7 cellular contexts compared by ENCODE assay signal in genomic region chr1:60978421-60979357, GRCh38.
DNase-seq lines count a peak whose midpoint lies in the region; FAIRE-seq and TF ChIP-seq lines count a peak whose summit lies in the region.

No MANE protein-coding gene starts in this region.

- H3K9me2 ChIP-seq in GM23248 (ENCODE audit: insufficient read depth) (no peaks in the 10 kb centered on the region), Karpas-422 (replicated peaks; ENCODE audit: insufficient read depth, low read length) (no peaks in the 10 kb centered on the region)

- no peaks in the 10 kb centered on the region for H3K9me3 ChIP-seq in GM23248 (ENCODE audit: low read depth)
- no peaks in the 10 kb centered on the region for H3K9me3 ChIP-seq in Karpas-422 (ENCODE audit: low read length)
- no peaks in the 10 kb centered on the region for H3K9me3 ChIP-seq in small intestine (ENCODE audit: control insufficient read depth, low read depth)

- H3K4me1 ChIP-seq in GM23248 (ENCODE audit: insufficient read depth) (no peaks in the 10 kb centered on the region), Karpas-422 (ENCODE audit: low read length) (peaks cover 4% of the 10 kb centered on the region; the same call in 1 of the 2 replicates), small intestine (ENCODE audit: control insufficient read depth in 2 of 2, insufficient read depth in 1 of 2, low read depth in 1 of 2, low read length in 1 of 2) (no peaks in the 10 kb centered on the region)

- H3K4me2 ChIP-seq in GM23248 (ENCODE audit: unreplicated experiment) (no peak overlapping the region), Karpas-422 (ENCODE audit: low read depth, low read length, poor library complexity, severe bottlenecking) (no peak overlapping the region)

- H3K79me2 ChIP-seq in GM23248 (ENCODE audit: insufficient read depth) (no peaks in the 10 kb centered on the region), Karpas-422 (ENCODE audit: low read length) (no peaks in the 10 kb centered on the region)

- in situ Hi-C loops in GM23248 (cut with MboI): loop anchor here (10.0 kb wide), 3 partner anchors 376 to 866 kb away; no protein-coding TSS in a partner anchor

- CTCF ChIA-PET in activated CD4-positive, alpha-beta T cell treated with anti-CD3 and anti-CD28 coated beads, Interleukin-2, amount 10 ng/mL, durations not matched to agents 7 days and 5 days (lab: Charles Lee): interaction anchor here (0.7 to 3.3 kb wide), 7 partner anchors 11 to 473 kb away, joined by 3 to 10 read pairs (median 4); no protein-coding TSS in a partner anchor

- no peak overlapping the region for H3K27ac Mint-ChIP-seq in activated CD4-positive, alpha-beta T cell treated with anti-CD3 and anti-CD28 coated beads, Interleukin-2, amount 10 ng/mL, durations not matched to agents 7 days and 5 days

- H4K20me1 ChIP-seq in GM23248 (ENCODE audit: insufficient read depth): no peaks in the 10 kb centered on the region
- H4K20me1 ChIP-seq in Karpas-422 (ENCODE audit: insufficient read depth, low read depth, low read length): no peaks in the 10 kb centered on the region

- WGBS in GM23248 (ENCODE audit: low coverage in 1 of 2, low lambda C conversion rate in 2 of 2, missing lambda C conversion rate in 2 of 2), 2 experiments: 59 to 66% methylated on average over 4 of the region's 4 CpGs
- 52 to 67% (median 55%) methylated on average over 4 of the region's 4 CpGs for WGBS in small intestine, 3 donors

- H3K4me3 ChIP-seq in GM12865 (ENCODE audit: low read depth, low read length) (no peak overlapping the region), GM23248 (no peak overlapping the region), Karpas-422 (ENCODE audit: low read length) (no peak overlapping the region), small intestine (ENCODE audit: low read depth in 1 of 2, low read length in 2 of 2) (no peak overlapping the region)

- peaks cover 3% of the 10 kb centered on the region for H3K27me3 Mint-ChIP-seq in activated CD4-positive, alpha-beta T cell treated with anti-CD3 and anti-CD28 coated beads, Interleukin-2, amount 10 ng/mL, durations not matched to agents 7 days and 5 days

- FAIRE-seq in small intestine (lab: Jason Lieb, UNC): no peak

- DNase-seq in GM12865 (ENCODE audit: low read depth): peak; percentile 56
- peak; percentile 58 for DNase-seq in GM23248
- peak; percentile 84 for DNase-seq in Karpas-422
- DNase-seq in activated CD4-positive, alpha-beta T cell treated with anti-CD3 and anti-CD28 coated beads, Interleukin-2, amount 10 ng/mL, durations not matched to agents 7 days and 5 days: peak; percentile 20
- DNase-seq in fibroblast of peridontal ligament (ENCODE audit: extremely low read depth): peak; percentile 66
- DNase-seq in small intestine: peak; percentile 50
- no peak for DNase-seq in NCI-H1436 (lab: John Stamatoyannopoulos, UW)

- POLR2A ChIA-PET in activated CD4-positive, alpha-beta T cell treated with anti-CD3 and anti-CD28 coated beads, Interleukin-2, amount 10 ng/mL, durations not matched to agents 7 days and 5 days (lab: Charles Lee): no interaction called here

- H3K4me3 Mint-ChIP-seq in activated CD4-positive, alpha-beta T cell treated with anti-CD3 and anti-CD28 coated beads, Interleukin-2, amount 10 ng/mL, durations not matched to agents 7 days and 5 days: no peak overlapping the region

- no peak overlapping the region for H3K27ac ChIP-seq in GM23248
- H3K27ac ChIP-seq in Karpas-422 (ENCODE audit: low read length): no peak overlapping the region
- H3K27ac ChIP-seq in small intestine (ENCODE audit: low read depth in 1 of 2, low read length in 1 of 2): no peak overlapping the region

- TF ChIP-seq CTCF in GM12865 (IDR thresholded peaks at IDR 0.05; ENCODE audit: insufficient read depth, low read depth, low read length, missing control alignments): peak; percentile 67

- no peaks in the 10 kb centered on the region for H3K36me3 Mint-ChIP-seq in activated CD4-positive, alpha-beta T cell treated with anti-CD3 and anti-CD28 coated beads, Interleukin-2, amount 10 ng/mL, durations not matched to agents 7 days and 5 days (ENCODE audit: low read depth)

- H3K27me3 ChIP-seq in GM23248 (replicated peaks; ENCODE audit: insufficient read depth) (no peaks in the 10 kb centered on the region), Karpas-422 (ENCODE audit: low read length) (no peaks in the 10 kb centered on the region), small intestine (ENCODE audit: control insufficient read depth in 2 of 2, insufficient read depth in 2 of 2, low read length in 2 of 2) (no peaks in the 10 kb centered on the region)

- H2AFZ ChIP-seq in GM23248: no peak overlapping the region
- H2AFZ ChIP-seq in Karpas-422 (ENCODE audit: low read length): no peak overlapping the region

- no peaks in the 10 kb centered on the region for H3K9me3 Mint-ChIP-seq in activated CD4-positive, alpha-beta T cell treated with anti-CD3 and anti-CD28 coated beads, Interleukin-2, amount 10 ng/mL, durations not matched to agents 7 days and 5 days

- H3K4me1 Mint-ChIP-seq in activated CD4-positive, alpha-beta T cell treated with anti-CD3 and anti-CD28 coated beads, Interleukin-2, amount 10 ng/mL, durations not matched to agents 7 days and 5 days: no peaks in the 10 kb centered on the region

- no peaks in the 10 kb centered on the region for H3F3A ChIP-seq in GM23248 (ENCODE audit: insufficient read depth)

- no peak overlapping the region for H3K9ac ChIP-seq in GM23248
- H3K9ac ChIP-seq in Karpas-422 (ENCODE audit: low read length): no peak overlapping the region

- H3K36me3 ChIP-seq in GM23248 (ENCODE audit: low read depth) (no peaks in the 10 kb centered on the region), Karpas-422 (ENCODE audit: insufficient read depth, low read length) (no peaks in the 10 kb centered on the region), small intestine (ENCODE audit: control insufficient read depth in 2 of 2, insufficient read depth in 2 of 2, low read length in 2 of 2) (no peaks in the 10 kb centered on the region)
